In the genomic region with DNA sequence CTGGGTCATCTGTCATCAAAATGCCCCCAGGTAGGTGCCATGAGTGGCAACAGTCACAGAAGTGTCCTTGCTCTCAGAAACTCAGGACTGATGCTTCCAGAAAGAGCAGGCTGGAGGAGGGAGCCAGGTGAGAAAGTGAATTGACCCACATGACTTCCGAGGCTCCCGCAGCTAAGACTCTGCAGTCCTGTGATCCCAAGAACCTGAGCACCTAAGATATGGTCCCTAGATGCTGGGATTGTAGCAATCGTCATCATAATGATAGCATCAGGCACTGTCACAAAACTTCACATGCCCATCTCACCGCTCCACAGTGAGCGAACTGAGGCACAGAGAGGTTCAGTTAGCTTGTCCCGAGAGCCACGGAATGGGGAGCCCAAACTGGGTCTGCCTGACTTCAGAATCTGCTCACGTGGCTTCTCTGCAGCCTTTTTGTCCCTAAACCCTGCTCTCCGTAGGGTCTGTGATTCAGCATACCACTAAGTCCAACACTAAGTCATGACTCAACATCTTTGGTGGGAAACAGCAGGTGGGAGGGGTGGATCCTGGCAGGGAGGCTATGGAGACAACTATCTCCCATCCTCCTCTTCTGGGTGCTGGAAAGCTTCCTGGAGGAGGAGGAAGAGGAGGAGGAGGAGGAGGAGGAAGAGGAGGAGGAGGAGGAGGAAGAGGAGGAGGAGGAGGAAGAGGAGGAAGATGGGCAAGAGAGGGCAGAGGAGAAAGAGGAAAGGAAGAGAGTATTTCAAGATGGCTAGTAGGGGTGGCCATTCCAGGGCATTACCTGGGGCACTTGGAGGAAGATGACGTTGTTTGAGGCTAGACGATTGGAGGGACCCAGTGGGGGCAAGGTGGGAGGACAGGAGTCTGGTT, we compare ENCODE assay signal across 15 cellular contexts. TPM values are rescaled to one million over a fixed set of nuclear protein-coding genes. Genes with fewer than 3 reads are reported as not detected.
DNase-seq lines count a peak whose midpoint lies in the region; ATAC-seq, FAIRE-seq and TF ChIP-seq lines count a peak whose summit lies in the region.
"Had no signal": no experiment of that assay in that cellular context is flagged by ENCODE, and none has a peak within 500 bp of the region (broad histone marks: within the 10 kb centered on the region; RNA-seq: fewer than 3 reads in every experiment).

No MANE protein-coding gene starts in this region.

- no peaks in the 10 kb centered on the region for H3K9me3 ChIP-seq in heart right ventricle
- H3K9me3 ChIP-seq in upper lobe of left lung = no peaks in the 10 kb centered on the region
- H3K9me3 ChIP-seq: pancreas, transverse colon had no signal

- WGBS in heart right ventricle, 2 donors = 85 to 89% methylated on average over 11 of the region's 11 CpGs
- 84 to 89% methylated on average over 9 to 11 of the region's 11 CpGs for WGBS in upper lobe of left lung, 2 donors

- no peak for ATAC-seq in Right ventricle myocardium inferior
- no peak for ATAC-seq in heart right ventricle
- no peak for ATAC-seq in GM18502 (IDR thresholded peaks at IDR 0.05; ENCODE audit: poor library complexity, unreplicated experiment)
- ATAC-seq in upper lobe of left lung (ENCODE audit: low FRiP score in 2 of 2) = no peak
- ATAC-seq: pancreas had no signal

- TF ChIP-seq EP300 in upper lobe of left lung (IDR thresholded peaks at IDR 0.05) = no peak

- POLR2A ChIA-PET in RWPE1 (lab: Yijun Ruan, JAX; ENCODE audit: low non-redundant PET) = no interaction called here

- H3K4me3 ChIP-seq in heart right ventricle = no peak overlapping the region
- H3K4me3 ChIP-seq in upper lobe of left lung = no peak overlapping the region
- H3K4me3 ChIP-seq: pancreas, transverse colon had no signal

- H3K4me1 ChIP-seq in heart right ventricle = peaks cover 0 to 11% (median 7%) of the 10 kb centered on the region in 9 donors
- peaks cover 0 to 11% (median 5%) of the 10 kb centered on the region in 4 donors for H3K4me1 ChIP-seq in upper lobe of left lung
- H3K4me1 ChIP-seq: pancreas had no signal

- CTCF ChIA-PET in RWPE1 (lab: Yijun Ruan, JAX) = no interaction called here

- intact Hi-C loops in Right ventricle myocardium inferior (cut with DNase I) = no loop called here
- intact Hi-C loops in heart right ventricle (cut with DNase I) = no loop called here

- TF ChIP-seq CTCF in heart right ventricle (IDR thresholded peaks at IDR 0.05) (no peak), RWPE1 (conservative IDR thresholded peaks at IDR 0.05; ENCODE audit: low read depth) (no peak), upper lobe of left lung (IDR thresholded peaks at IDR 0.05) (no peak)

- no peak for FAIRE-seq in GM12892 (lab: Jason Lieb, UNC)
- FAIRE-seq: endothelial cell of umbilical vein, pancreas had no signal

- DNase-seq in Right ventricle myocardium inferior (ENCODE audit: missing footprints) (peak; percentile 22), heart right ventricle (no peak), RKO (ENCODE audit: low spot score) (peak; percentile 43), fibroblast of peridontal ligament (ENCODE audit: extremely low read depth) (peak; percentile 11), RWPE1 (ENCODE audit: low spot score) (no peak), GM12892 (ENCODE audit: insufficient read length) (no peak), upper lobe of left lung (no peak)
- DNase-seq: activated CD4-positive, alpha-beta T cell treated with anti-CD3 and anti-CD28 coated beads, Interleukin-2, amount 50 U/mL, for 4 hours; DMS79; pancreas; transverse colon had no signal

- TF ChIP-seq POLR2A in GM12892 (IDR thresholded peaks at IDR 0.05; ENCODE audit: low read depth, low read length) (no peak), upper lobe of left lung (IDR thresholded peaks at IDR 0.05) (no peak)

- H3K36me3 ChIP-seq in heart right ventricle (no peaks in the 10 kb centered on the region), upper lobe of left lung (no peaks in the 10 kb centered on the region)
- H3K36me3 ChIP-seq: pancreas, transverse colon had no signal

- no peak overlapping the region for H3K27ac ChIP-seq in heart right ventricle
- H3K27ac ChIP-seq in RWPE1 = no peak overlapping the region
- H3K27ac ChIP-seq in upper lobe of left lung = no peak overlapping the region
- H3K27ac ChIP-seq: pancreas, transverse colon had no signal

- H3K27me3 ChIP-seq in heart right ventricle (peaks cover 17 to 88% (median 82%) of the 10 kb centered on the region in 7 donors), upper lobe of left lung (peaks cover 0 to 22% (median 10%) of the 10 kb centered on the region in 4 donors)

RNA-seq across cellular contexts. Expression of gene DLX4, which starts 55.5 kb away (rescaled TPM):
- not detected for total RNA-seq in Right ventricle myocardium inferior
- total RNA-seq in heart right ventricle = under 1 TPM in 1 of 10 donors, not detected in 9; 0.26 TPM
- under 1 TPM in 1 of 2 donors, not detected in 1; 0.03 TPM for polyA plus RNA-seq in heart right ventricle
- polyA plus RNA-seq in GM12892 (2012; ENCODE audit: missing spikeins) = 0.28 TPM
- total RNA-seq in upper lobe of left lung = 10 to 100 TPM in 1 of 6 donors, 1 to 10 TPM in 4, under 1 TPM in 1; 0.61 to 12.7 (median 2.5) TPM
- total RNA-seq: activated T-helper 2 cell treated with anti-CD3 and anti-CD28 coated beads, Interferon-gamma antibody, Interleukin-2, Interleukin-4, amounts not matched to agents 10 μg/mL and 5 μg/mL and 100 μg/mL, durations not matched to agents 14 hours and 24 hours and 36 hours; endothelial cell of umbilical vein; T-helper 1 cell treated with Interleukin-12 subunit alpha and Interleukin-12 subunit beta and Interleukin-4 antibody, amounts not matched to agents 30 ng/mL and 1 ng/mL, for 36 hours; transverse colon had no signal
- polyA plus RNA-seq: endothelial cell of umbilical vein had no signal

Comparison
In these comparisons a context has a peak if more than half of its experiments do, and no peak if none do; other contexts are left out.
1. DNase-seq: peak in Right ventricle myocardium inferior (single experiment), RKO (single experiment) and fibroblast of peridontal ligament (single experiment); none in heart right ventricle (0 of 2), RWPE1 (single experiment), GM12892 (single experiment) and upper lobe of left lung (0 of 2).